Comparison of ENCODE assay signal across 11 cellular contexts in the genomic region with DNA sequence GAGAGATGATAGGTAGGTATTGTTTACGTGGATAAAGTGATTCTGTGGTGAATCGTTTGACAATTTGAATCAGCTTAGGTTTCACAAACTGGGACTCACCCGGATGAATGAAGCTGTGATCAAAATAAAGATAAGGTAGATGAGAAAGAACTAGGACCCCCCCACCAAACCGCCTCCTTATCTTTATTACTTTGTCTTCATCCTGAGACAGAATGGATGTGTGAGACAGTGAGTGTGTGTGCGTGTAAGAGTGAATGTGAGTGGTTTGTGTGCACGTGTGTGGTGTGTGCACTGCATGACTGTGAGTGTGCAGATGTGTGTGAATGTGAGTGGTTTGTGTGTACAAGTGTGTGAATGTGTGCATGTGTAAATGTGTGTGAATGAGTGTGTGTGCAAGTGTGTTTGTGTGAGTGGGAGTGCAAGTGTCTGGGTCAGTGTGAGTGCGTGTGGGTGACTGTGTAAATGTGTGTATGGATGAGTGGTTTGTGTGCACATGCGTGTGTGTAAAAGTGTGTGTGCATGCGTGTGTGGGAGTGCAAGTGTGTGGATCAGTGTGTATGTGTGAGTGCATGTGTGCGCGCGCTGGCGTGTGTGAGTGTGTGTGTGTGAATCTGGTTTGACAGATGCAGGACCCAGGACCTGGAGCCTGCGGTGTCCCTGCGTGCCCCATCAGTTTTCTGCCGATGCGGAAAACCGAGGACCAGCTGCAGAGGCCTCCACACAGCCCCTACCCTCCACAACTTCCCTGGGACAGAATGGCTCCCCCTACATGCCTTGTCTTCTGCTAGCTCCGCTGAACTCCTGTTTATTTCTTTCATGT. TPM values are rescaled to one million over a fixed set of nuclear protein-coding genes. Genes with fewer than 3 reads are reported as not detected.
A peak's percentile ranks its signal among the peaks of the same experiment; 100 is the strongest.
DNase-seq lines count a peak whose midpoint lies in the region; ATAC-seq, FAIRE-seq and TF ChIP-seq lines count a peak whose summit lies in the region.
"Had no signal": no experiment of that assay in that cellular context is flagged by ENCODE, and none has a peak within 500 bp of the region (broad histone marks: within the 10 kb centered on the region; RNA-seq: fewer than 3 reads in every experiment).

No MANE protein-coding gene starts in this region.

- no peaks in the 10 kb centered on the region for H3K9me3 ChIP-seq in OCI-LY7 (ENCODE audit: low read length)
- no peaks in the 10 kb centered on the region for H3K9me3 ChIP-seq in GM12878 (replicated peaks; ENCODE audit: control insufficient read depth, insufficient read depth, low read length)
- no peaks in the 10 kb centered on the region for H3K9me3 ChIP-seq in stomach
- H3K9me3 ChIP-seq: upper lobe of left lung had no signal

- H3K4me2 ChIP-seq in OCI-LY7 (ENCODE audit: low read length), result no peak overlapping the region
- no peak overlapping the region for H3K4me2 ChIP-seq in GM12878 (ENCODE audit: control insufficient read depth, insufficient read depth)

- H2AFZ ChIP-seq in OCI-LY7 (ENCODE audit: low read length) (no peak overlapping the region), GM12878 (ENCODE audit: control insufficient read depth, low read depth, low read length) (peak overlapping the region; percentile 81; the same call in 1 of the 2 replicates)

- RAD21 ChIA-PET in GM12878 (lab: Charles Lee; ENCODE audit: unreplicated experiment), result interaction anchor here (1.0 to 3.2 kb wide), 5 partner anchors 13 to 131 kb away, joined by 3 to 15 read pairs (median 3); partner anchors contain the start of genes ST6GALNAC4 and TOR2A

- FAIRE-seq in GM12878 (lab: Jason Lieb, UNC), result no peak
- FAIRE-seq: HTR-8/SVneo had no signal

- TF ChIP-seq CTCF in OCI-LY7 (conservative IDR thresholded peaks at IDR 0.05; ENCODE audit: low read length) (no peak), GM12878 (IDR thresholded peaks at IDR 0.05 in 2 of 3, conservative IDR thresholded peaks at IDR 0.05 in 1 of 3; ENCODE audit: control insufficient read depth in 2 of 3, extremely low read depth in 1 of 3, insufficient read depth in 1 of 3, low read depth in 3 of 3, low read length in 3 of 3) (no peak), stomach (IDR thresholded peaks at IDR 0.05) (no peak)

- SMC1A ChIA-PET in GM12878 (lab: Charles Lee; ENCODE audit: uncharacterized antibody, unreplicated experiment), result interaction anchor here (0.8 to 2.0 kb wide), 5 partner anchors 10 to 131 kb away, joined by 3 to 8 read pairs (median 4); partner anchors contain the start of genes ENG and TOR2A

- CTCF ChIA-PET in OCI-LY7 (lab: Charles Lee; ENCODE audit: unreplicated experiment) (no interaction called here), GM12878 (lab: Yijun Ruan, JAX) (interaction anchor here (0.6 to 2.7 kb wide), 10 partner anchors 11 to 1960 kb away, joined by 3 to 12 read pairs (median 4); partner anchors contain the start of genes ENG and TOR2A)

- H3K27me3 Mint-ChIP-seq in activated naive CD8-positive, alpha-beta T cell, result no peaks in the 10 kb centered on the region
- H3K27me3 Mint-ChIP-seq in activated naive CD8-positive, alpha-beta T cell treated with anti-CD3 and anti-CD28 coated beads for 36 hours, result no peaks in the 10 kb centered on the region

- no peak overlapping the region for H3K9ac ChIP-seq in GM12878 (ENCODE audit: control insufficient read depth, insufficient read depth, low read length)

- TF ChIP-seq RAD21 in GM12878 (IDR thresholded peaks at IDR 0.05; ENCODE audit: insufficient read depth, low read depth, low read length), result no peak

- TF ChIP-seq EP300 in GM12878 (IDR thresholded peaks at IDR 0.05; ENCODE audit: borderline replicate concordance in 1 of 2, control insufficient read depth in 1 of 2, low read depth in 2 of 2, low read length in 2 of 2), result no peak
- TF ChIP-seq EP300 in stomach (IDR thresholded peaks at IDR 0.05), result no peak

- no peak for TF ChIP-seq POLR2A in GM12878 (IDR thresholded peaks at IDR 0.05; ENCODE audit: low read depth, low read length)
- no peak for TF ChIP-seq POLR2A in stomach (IDR thresholded peaks at IDR 0.05)

- H3K4me3 ChIP-seq in OCI-LY7 (ENCODE audit: low read depth, low read length, poor library complexity, severe bottlenecking) (no peak overlapping the region), GM12878 (no peak overlapping the region), stomach (no peak overlapping the region)
- H3K4me3 ChIP-seq: upper lobe of left lung had no signal

- H3K9me3 Mint-ChIP-seq in activated naive CD8-positive, alpha-beta T cell (ENCODE audit: low read depth), result no peaks in the 10 kb centered on the region
- H3K9me3 Mint-ChIP-seq in activated naive CD8-positive, alpha-beta T cell treated with anti-CD3 and anti-CD28 coated beads for 36 hours, result no peaks in the 10 kb centered on the region

- H3K36me3 Mint-ChIP-seq in activated naive CD8-positive, alpha-beta T cell, result peaks cover 3% of the 10 kb centered on the region
- H3K36me3 Mint-ChIP-seq in activated naive CD8-positive, alpha-beta T cell treated with anti-CD3 and anti-CD28 coated beads for 36 hours, result no peaks in the 10 kb centered on the region

- H3K4me1 Mint-ChIP-seq in activated naive CD8-positive, alpha-beta T cell (ENCODE audit: low read depth), result peaks cover 36% of the 10 kb centered on the region
- peaks cover 28% of the 10 kb centered on the region for H3K4me1 Mint-ChIP-seq in activated naive CD8-positive, alpha-beta T cell treated with anti-CD3 and anti-CD28 coated beads for 36 hours

- DNase-seq in activated naive CD8-positive, alpha-beta T cell treated with anti-CD3 and anti-CD28 coated beads for 36 hours, result no peak
- DNase-seq in OCI-LY7 (ENCODE audit: low spot score) (no peak), GM12878 (ENCODE audit: low read depth, low spot score) (no peak), stomach (no peak), cerebellum (ENCODE audit: low spot score) (no peak), activated gamma-delta T cell treated with Interleukin-2 at 50 U/mL for 16 hours (no peak)
- DNase-seq in stimulated activated CD4-positive, alpha-beta T cell treated with anti-CD3 and anti-CD28 coated beads, TNF-alpha, amount 100 ng/mL, for 48 hours (ENCODE audit: low read depth in 3 of 3), result peak in 2 of 3 donors; percentile 20 to 29
- DNase-seq: activated gamma-delta T cell had no signal

- no TSS peak for BruUV-seq in OCI-LY7 (replicated peaks; lab: Mats Ljungman, UMichigan)
- no TSS peak for BruUV-seq in GM12878 (replicated peaks; lab: Mats Ljungman, UMichigan)

- peak overlapping the region; percentile 18 for H3K4me3 Mint-ChIP-seq in activated naive CD8-positive, alpha-beta T cell
- H3K4me3 Mint-ChIP-seq in activated naive CD8-positive, alpha-beta T cell treated with anti-CD3 and anti-CD28 coated beads for 36 hours, result no peak overlapping the region

- H3K4me1 ChIP-seq in OCI-LY7 (ENCODE audit: insufficient read depth, low read length, poor library complexity, severe bottlenecking) (peaks cover 23% of the 10 kb centered on the region), GM12878 (ENCODE audit: control insufficient read depth, insufficient read depth, low read length) (peaks cover 31% of the 10 kb centered on the region), stomach (peaks cover 7 to 25% (median 18%) of the 10 kb centered on the region in 4 donors)

- no peaks in the 10 kb centered on the region for H3K79me2 ChIP-seq in OCI-LY7 (ENCODE audit: insufficient read depth, low read depth, low read length)
- H3K79me2 ChIP-seq in GM12878 (ENCODE audit: control insufficient read depth, insufficient read depth, low read length), result no peaks in the 10 kb centered on the region

- H3K27ac ChIP-seq in OCI-LY7 (ENCODE audit: low read depth, low read length, poor library complexity, severe bottlenecking), result peak overlapping the region; percentile 3
- peak overlapping the region; percentile 7; the same call in 1 of the 2 replicates for H3K27ac ChIP-seq in GM12878 (ENCODE audit: control insufficient read depth, insufficient read depth)
- H3K27ac ChIP-seq in stomach, result no peak overlapping the region

- intact Hi-C loops in OCI-LY7 (cut with micrococcal nuclease; ENCODE audit: unreplicated experiment), result no loop called here
- intact Hi-C loops in GM12878 (cut with micrococcal nuclease; ENCODE audit: unreplicated experiment), result loop anchor here (5.0 kb wide), 1 partner anchor 79 kb away; the partner anchor contains the start of gene CDK9
- intact Hi-C loops in stomach (cut with DNase I; ENCODE audit: low total_unique reads), result loop anchor here (10.0 kb wide), 1 partner anchor 61 kb away; the partner anchor contains the start of gene FPGS

- H4K20me1 ChIP-seq in OCI-LY7 (ENCODE audit: insufficient read depth, low read length) (no peaks in the 10 kb centered on the region), GM12878 (ENCODE audit: control insufficient read depth, insufficient read depth) (no peaks in the 10 kb centered on the region)

- no peaks in the 10 kb centered on the region for H3K36me3 ChIP-seq in OCI-LY7 (ENCODE audit: insufficient read depth, low read length)
- H3K36me3 ChIP-seq in GM12878 (ENCODE audit: control insufficient read depth in 2 of 2, insufficient read depth in 2 of 2, low read length in 1 of 2), result no peaks in the 10 kb centered on the region
- peaks cover 3 to 35% (median 27%) of the 10 kb centered on the region in 4 donors for H3K36me3 ChIP-seq in stomach

- no peaks in the 10 kb centered on the region for H3K9me2 ChIP-seq in OCI-LY7 (ENCODE audit: insufficient read depth, low read length)

- POLR2A ChIA-PET in OCI-LY7 (lab: Charles Lee) (interaction anchor here (0.7 kb wide), 1 partner anchor 90 kb away, joined by 3 read pairs; no protein-coding TSS in a partner anchor), GM12878 (lab: Charles Lee) (interaction anchor here (1.8 kb wide), 1 partner anchor 95 kb away, joined by 4 read pairs; no protein-coding TSS in a partner anchor)

- H3K27me3 ChIP-seq in GM12878 (replicated peaks in 1 of 2; ENCODE audit: control insufficient read depth in 2 of 2, insufficient read depth in 2 of 2, low read length in 1 of 2), result no peaks in the 10 kb centered on the region
- H3K27me3 ChIP-seq in stomach, result no peaks in the 10 kb centered on the region
- H3K27me3 ChIP-seq: upper lobe of left lung had no signal

- no peak for ATAC-seq in GM12878

- 51% methylated on average over 19 of the region's 19 CpGs for WGBS in GM12878 (ENCODE audit: insufficient coverage, insufficient replicate concordance, low lambda C conversion rate, missing lambda C conversion rate)
- WGBS in stomach, 5 donors, result 68 to 83% (median 79%) methylated on average over 19 of the region's 19 CpGs

- in situ Hi-C loops in GM12878 (cut with MboI), result no loop called here

- peak overlapping the region; percentile 75 for H3K27ac Mint-ChIP-seq in activated naive CD8-positive, alpha-beta T cell
- H3K27ac Mint-ChIP-seq in activated naive CD8-positive, alpha-beta T cell treated with anti-CD3 and anti-CD28 coated beads for 36 hours, result no peak overlapping the region

RNA-seq across cellular contexts. Expression of gene ENG, which starts 11.4 kb away (rescaled TPM):
- 10 to 100 TPM; 17.7 to 18.8 TPM for total RNA-seq in activated naive CD8-positive, alpha-beta T cell treated with anti-CD3 and anti-CD28 coated beads for 36 hours
- total RNA-seq in OCI-LY7 (2014; rRNA removed; shearing (Covaris generic)), result not detected in 2 replicates
- total RNA-seq in OCI-LY7 (2022) (not detected in 2 replicates), GM12878 (2014; rRNA removed) (0.60 and 0.79 TPM in 2 replicates), GM12878 (2014; rRNA removed; fragmentation: Illumina TruSeq; extraction: Trizol) (0.64 and 1.0 TPM in 2 replicates), GM12878 (2021) (9.1 and 10.1 TPM in 2 replicates), stomach (10 to 100 TPM in 4 of 5 donors, 1 to 10 TPM in 1; 4.0 to 58.5 (median 44.3) TPM), cerebellum (3.2 TPM)
- total RNA-seq in GM12878 (2013; cell fraction: nucleolus; rRNA removed), result 4.0 and 5.4 TPM in 2 replicates
- 1.8 TPM for polyA plus RNA-seq in GM12878 (2011; ENCODE audit: low read depth)
- polyA plus RNA-seq in GM12878 (2011; rRNA removed) (0.16 and 0.18 TPM in 2 replicates), GM12878 (2014; fragmentation: Illumina TruSeq; extraction: Trizol) (0.98 and 3.0 TPM in 2 replicates), GM12878 (2014; fragmentation: Nextera tagmentation; extraction: Ambion mirVana) (under 1 TPM; 0.14 to 0.24 TPM), GM12878 (2014; rRNA removed) (3.3 and 4.2 TPM in 2 replicates), GM12878 (2016; fragmentation: Nextera tagmentation; extraction: Ambion mirVana) (1 to 10 TPM; 4.2 to 5.0 TPM), stomach (10 to 100 TPM; 16.0 to 28.8 (median 21.5) TPM)
- polyA plus RNA-seq in GM12878 (2011; cell fraction: cytosol; rRNA removed), result 0.37 and 0.43 TPM in 2 replicates
- 1.2 and 1.6 TPM in 2 replicates for polyA plus RNA-seq in GM12878 (2011; cell fraction: nucleus; rRNA removed)
- polyA plus RNA-seq in GM12878 (2012), result 4.8 and 5.9 TPM in 2 replicates
- 0.15 and 0.41 TPM in 2 replicates for polyA minus RNA-seq in GM12878 (2011; rRNA and poly(A)+ RNA removed)
- 1.2 and 2.0 TPM in 2 replicates for polyA minus RNA-seq in GM12878 (2011; cell fraction: cytosol; rRNA and poly(A)+ RNA removed)
- polyA minus RNA-seq in GM12878 (2011; cell fraction: nucleus; rRNA and poly(A)+ RNA removed), result 0.12 and 0.67 TPM in 2 replicates

RNA-seq across cellular contexts. Expression of gene AK1, which starts 11.6 kb away (rescaled TPM):
- total RNA-seq in activated naive CD8-positive, alpha-beta T cell treated with anti-CD3 and anti-CD28 coated beads for 36 hours, result 10 to 100 TPM in 1 of 2 experiments, 1 to 10 TPM in 1; 9.9 to 11.7 TPM
- 10.7 and 19.5 TPM in 2 replicates for total RNA-seq in OCI-LY7 (2014; rRNA removed; shearing (Covaris generic))
- total RNA-seq in OCI-LY7 (2022) (21.6 and 22.6 TPM in 2 replicates), GM12878 (2014; rRNA removed) (0.87 and 3.1 TPM in 2 replicates), GM12878 (2014; rRNA removed; fragmentation: Illumina TruSeq; extraction: Trizol) (0.14 and 1.8 TPM in 2 replicates), GM12878 (2021) (2.1 and 2.2 TPM in 2 replicates), stomach (10 to 100 TPM in 3 of 5 donors, 1 to 10 TPM in 1, not detected in 1; 7.2 to 88.3 (median 39.8) TPM), cerebellum (23.0 TPM)
- total RNA-seq in GM12878 (2013; cell fraction: nucleolus; rRNA removed), result 1.8 and 2.4 TPM in 2 replicates
- polyA plus RNA-seq in GM12878 (2011; ENCODE audit: low read depth), result 1.8 TPM
- polyA plus RNA-seq in GM12878 (2011; rRNA removed) (0.98 and 1.8 TPM in 2 replicates), GM12878 (2014; fragmentation: Illumina TruSeq; extraction: Trizol) (1.3 and 1.8 TPM in 2 replicates), GM12878 (2014; fragmentation: Nextera tagmentation; extraction: Ambion mirVana) (1 to 10 TPM in 1 of 2 experiments, under 1 TPM in 1; 0.23 to 1.4 TPM), GM12878 (2014; rRNA removed) (2.1 and 4.7 TPM in 2 replicates), GM12878 (2016; fragmentation: Nextera tagmentation; extraction: Ambion mirVana) (1 to 10 TPM; 1.4 to 2.2 TPM), stomach (10 to 100 TPM; 64.4 to 92.1 (median 89.7) TPM)
- polyA plus RNA-seq in GM12878 (2011; cell fraction: cytosol; rRNA removed), result 2.5 and 3.1 TPM in 2 replicates
- 21.6 and 27.7 TPM in 2 replicates for polyA plus RNA-seq in GM12878 (2011; cell fraction: nucleus; rRNA removed)
- 5.1 and 8.4 TPM in 2 replicates for polyA plus RNA-seq in GM12878 (2012)
- 0.29 and 0.88 TPM in 2 replicates for polyA minus RNA-seq in GM12878 (2011; rRNA and poly(A)+ RNA removed)
- polyA minus RNA-seq in GM12878 (2011; cell fraction: cytosol; rRNA and poly(A)+ RNA removed), result 3.3 and 6.0 TPM in 2 replicates
- 0.24 and 0.67 TPM in 2 replicates for polyA minus RNA-seq in GM12878 (2011; cell fraction: nucleus; rRNA and poly(A)+ RNA removed)

RNA-seq across cellular contexts. Expression of gene ST6GALNAC6, which starts 33.5 kb away (rescaled TPM):
- total RNA-seq in activated naive CD8-positive, alpha-beta T cell treated with anti-CD3 and anti-CD28 coated beads for 36 hours, result 10 to 100 TPM; 44.5 to 45.1 TPM
- total RNA-seq in OCI-LY7 (2014; rRNA removed; shearing (Covaris generic)), result 38.8 and 43.7 TPM in 2 replicates
- total RNA-seq in OCI-LY7 (2022), result 51.3 and 52.7 TPM in 2 replicates
- 55.6 and 55.9 TPM in 2 replicates for total RNA-seq in GM12878 (2013; cell fraction: nucleolus; rRNA removed)
- total RNA-seq in GM12878 (2014; rRNA removed), result 22.6 and 27.0 TPM in 2 replicates
- total RNA-seq in GM12878 (2014; rRNA removed; fragmentation: Illumina TruSeq; extraction: Trizol), result 16.0 and 17.6 TPM in 2 replicates
- total RNA-seq in GM12878 (2021), result 21.1 and 23.2 TPM in 2 replicates
- 9.5 TPM for polyA plus RNA-seq in GM12878 (2011; ENCODE audit: low read depth)
- polyA plus RNA-seq in GM12878 (2011; rRNA removed), result 13.9 and 24.6 TPM in 2 replicates
- 28.4 and 35.1 TPM in 2 replicates for polyA plus RNA-seq in GM12878 (2011; cell fraction: cytosol; rRNA removed)
- 55.5 and 94.2 TPM in 2 replicates for polyA plus RNA-seq in GM12878 (2011; cell fraction: nucleus; rRNA removed)
- polyA plus RNA-seq in GM12878 (2012), result 19.0 and 22.5 TPM in 2 replicates
- polyA plus RNA-seq in GM12878 (2014; fragmentation: Illumina TruSeq; extraction: Trizol), result 7.2 and 16.1 TPM in 2 replicates
- polyA plus RNA-seq in GM12878 (2014; fragmentation: Nextera tagmentation; extraction: Ambion mirVana), result under 1 TPM; 0.40 to 0.48 TPM
- 24.0 and 24.7 TPM in 2 replicates for polyA plus RNA-seq in GM12878 (2014; rRNA removed)
- polyA plus RNA-seq in GM12878 (2016; fragmentation: Nextera tagmentation; extraction: Ambion mirVana), result 10 to 100 TPM; 12.6 to 12.7 TPM
- 20.8 and 26.1 TPM in 2 replicates for polyA minus RNA-seq in GM12878 (2011; rRNA and poly(A)+ RNA removed)
- 4.7 and 8.0 TPM in 2 replicates for polyA minus RNA-seq in GM12878 (2011; cell fraction: cytosol; rRNA and poly(A)+ RNA removed)
- polyA minus RNA-seq in GM12878 (2011; cell fraction: nucleus; rRNA and poly(A)+ RNA removed), result 12.1 and 16.7 TPM in 2 replicates
- total RNA-seq in stomach, result 100 to 1,000 TPM in 2 of 5 donors, 10 to 100 TPM in 3; 18.0 to 145 (median 92.4) TPM
- polyA plus RNA-seq in stomach, result 10 to 100 TPM; 32.8 to 63.8 (median 42.2) TPM
- 18.8 TPM for total RNA-seq in cerebellum

RNA-seq across cellular contexts. Expression of gene ST6GALNAC4, which starts 51.0 kb away (rescaled TPM):
- total RNA-seq in activated naive CD8-positive, alpha-beta T cell treated with anti-CD3 and anti-CD28 coated beads for 36 hours, result 10 to 100 TPM; 45.3 to 51.2 TPM
- total RNA-seq in OCI-LY7 (2014; rRNA removed; shearing (Covaris generic)), result 112 and 180 TPM in 2 replicates
- 118 and 125 TPM in 2 replicates for total RNA-seq in OCI-LY7 (2022)
- total RNA-seq in GM12878 (2013; cell fraction: nucleolus; rRNA removed), result 98.4 and 112 TPM in 2 replicates
- 48.3 and 57.4 TPM in 2 replicates for total RNA-seq in GM12878 (2014; rRNA removed)
- 20.7 and 23.7 TPM in 2 replicates for total RNA-seq in GM12878 (2014; rRNA removed; fragmentation: Illumina TruSeq; extraction: Trizol)
- total RNA-seq in GM12878 (2021), result 56.1 and 64.1 TPM in 2 replicates
- 11.8 TPM for polyA plus RNA-seq in GM12878 (2011; ENCODE audit: low read depth)
- 6.9 and 16.4 TPM in 2 replicates for polyA plus RNA-seq in GM12878 (2011; rRNA removed)
- 38.1 and 52.2 TPM in 2 replicates for polyA plus RNA-seq in GM12878 (2011; cell fraction: cytosol; rRNA removed)
- polyA plus RNA-seq in GM12878 (2011; cell fraction: nucleus; rRNA removed), result 59.2 and 59.5 TPM in 2 replicates
- polyA plus RNA-seq in GM12878 (2012), result 40.4 and 47.8 TPM in 2 replicates
- polyA plus RNA-seq in GM12878 (2014; fragmentation: Illumina TruSeq; extraction: Trizol), result 3.0 and 13.5 TPM in 2 replicates
- 1 to 10 TPM; 4.2 to 6.6 TPM for polyA plus RNA-seq in GM12878 (2014; fragmentation: Nextera tagmentation; extraction: Ambion mirVana)
- 63.2 and 68.1 TPM in 2 replicates for polyA plus RNA-seq in GM12878 (2014; rRNA removed)
- 10 to 100 TPM; 46.7 to 49.9 TPM for polyA plus RNA-seq in GM12878 (2016; fragmentation: Nextera tagmentation; extraction: Ambion mirVana)
- 23.9 and 54.0 TPM in 2 replicates for polyA minus RNA-seq in GM12878 (2011; rRNA and poly(A)+ RNA removed)
- polyA minus RNA-seq in GM12878 (2011; cell fraction: cytosol; rRNA and poly(A)+ RNA removed), result 25.1 and 31.3 TPM in 2 replicates
- polyA minus RNA-seq in GM12878 (2011; cell fraction: nucleus; rRNA and poly(A)+ RNA removed), result 27.2 and 51.5 TPM in 2 replicates
- 10 to 100 TPM in 3 of 5 donors, 1 to 10 TPM in 2; 3.7 to 33.6 (median 14.5) TPM for total RNA-seq in stomach
- 10 to 100 TPM; 10.5 to 14.2 (median 11.8) TPM for polyA plus RNA-seq in stomach
- 9.0 TPM for total RNA-seq in cerebellum

Comparison
In these comparisons a context has a peak if more than half of its experiments do, and no peak if none do; other contexts are left out.
1. DNase-seq: peak in stimulated activated CD4-positive, alpha-beta T cell treated with anti-CD3 and anti-CD28 coated beads, TNF-alpha, amount 100 ng/mL, for 48 hours (2 of 3); none in activated naive CD8-positive, alpha-beta T cell treated with anti-CD3 and anti-CD28 coated beads for 36 hours (single experiment), OCI-LY7 (single experiment), GM12878 (single experiment), stomach (single experiment), cerebellum (single experiment) and activated gamma-delta T cell treated with Interleukin-2 at 50 U/mL for 16 hours (single experiment).
2. H3K27ac ChIP-seq: peak in OCI-LY7 (single experiment) and GM12878 (single experiment); none in stomach (0 of 5).